Comparison of ENCODE assay signal across 2 cellular contexts in genomic region chr10:63492788-63493403, GRCh38.
TF ChIP-seq lines count a peak whose summit lies in the region.

No MANE protein-coding gene starts in this region.

TF ChIP-seq in HCT116, 20 proteins besides CTCF, POLR2A, EP300 and RAD21:
- TF ChIP-seq CEBPB (IDR thresholded peaks at IDR 0.05; ENCODE audit: low read depth) (no peak), ZBTB33 (IDR thresholded peaks at IDR 0.05; ENCODE audit: extremely low read depth, insufficient replicate concordance, low read length) (no peak), ZNF274 (IDR thresholded peaks at IDR 0.05; ENCODE audit: low read depth, low read length) (no peak), CBX3 (IDR thresholded peaks at IDR 0.05; ENCODE audit: low read depth) (no peak), SRF (IDR thresholded peaks at IDR 0.05; ENCODE audit: low read depth) (no peak), YY1 (IDR thresholded peaks at IDR 0.05; ENCODE audit: extremely low read depth, insufficient replicate concordance, low read depth, low read length) (no peak), EZH2 (IDR thresholded peaks at IDR 0.05) (no peak), POLR2AphosphoS5 (IDR thresholded peaks at IDR 0.05; ENCODE audit: low read depth, low read length) (no peak), MAX (IDR thresholded peaks at IDR 0.05) (no peak), EGR1 (IDR thresholded peaks at IDR 0.05; ENCODE audit: low read depth) (no peak), ZFX (IDR thresholded peaks at IDR 0.05) (no peak), ELF1 (IDR thresholded peaks at IDR 0.05; ENCODE audit: borderline replicate concordance, low read depth) (no peak), SP1 (IDR thresholded peaks at IDR 0.05; ENCODE audit: low read depth) (no peak), REST (IDR thresholded peaks at IDR 0.05; ENCODE audit: low read depth) (no peak), EZH2phosphoT487 (IDR thresholded peaks at IDR 0.05; ENCODE audit: borderline replicate concordance) (no peak), JUND (IDR thresholded peaks at IDR 0.05) (no peak)

TF ChIP-seq in WTC11, 78 proteins besides CTCF, POLR2A, EP300 and RAD21:
- TF ChIP-seq MAX (CRISPR knock-in tag; IDR thresholded peaks at IDR 0.05) (no peak), ERG (CRISPR knock-in tag; IDR thresholded peaks at IDR 0.05) (no peak)
